ENCODE assay signal across 8 cellular contexts in the genomic region with DNA sequence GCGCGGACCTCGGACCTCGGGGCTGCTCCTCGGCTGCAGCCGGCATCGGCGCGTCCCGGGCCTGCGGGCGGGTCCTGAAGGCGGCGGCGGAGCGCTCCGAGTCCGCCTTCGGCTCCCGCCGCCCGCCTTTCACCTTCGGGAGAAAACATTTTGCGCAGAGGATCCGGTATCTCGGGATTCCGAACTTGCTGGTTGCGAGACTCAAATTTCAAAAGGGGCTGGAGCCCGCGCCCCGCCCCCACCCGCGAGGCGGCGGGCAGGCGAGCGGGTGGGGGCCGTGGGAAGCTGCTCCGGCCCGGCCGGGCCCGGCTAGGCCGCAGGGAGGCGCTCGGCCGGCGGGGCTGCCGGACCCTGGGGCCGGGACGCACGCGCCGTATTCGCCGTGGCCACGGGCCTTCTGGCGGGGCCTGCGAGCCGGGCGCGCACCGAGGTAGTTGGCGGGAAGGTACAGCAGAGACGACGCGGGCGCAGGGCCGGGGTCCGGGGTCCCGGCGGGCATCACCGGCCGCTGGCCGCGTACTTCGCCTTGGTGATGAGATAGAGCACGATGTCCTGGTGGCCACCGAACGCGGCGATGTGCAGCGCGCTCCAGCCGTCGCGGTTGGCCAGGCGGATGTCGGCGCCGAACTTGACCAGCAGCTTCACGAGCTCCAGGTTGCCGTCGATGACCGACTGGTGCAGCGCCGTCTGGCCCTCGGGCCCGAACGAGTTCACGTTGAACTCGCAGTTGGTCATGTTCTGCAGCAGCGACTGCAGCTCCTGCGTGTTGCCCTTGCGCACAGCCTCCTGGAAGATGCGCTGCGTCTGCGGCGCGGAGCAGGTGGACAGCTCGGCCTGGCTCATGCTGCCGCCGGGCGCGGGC. TPM values are rescaled to one million over a fixed set of nuclear protein-coding genes. Genes with fewer than 3 reads are reported as not detected.
A peak's percentile ranks its signal among the peaks of the same experiment; 100 is the strongest.
DNase-seq lines count a peak whose midpoint lies in the region; ATAC-seq, FAIRE-seq and TF ChIP-seq lines count a peak whose summit lies in the region.

No MANE protein-coding gene starts in this region.

- peaks cover 8% of the 10 kb centered on the region for H3K4me1 Mint-ChIP-seq in T-helper 1 cell treated with Interleukin-12 subunit alpha and Interleukin-12 subunit beta and Interleukin-4 antibody, amounts not matched to agents 30 μg/mL and 1 μg/mL, for 36 hours (ENCODE audit: low read depth)
- H3K4me1 Mint-ChIP-seq in naive thymus-derived CD4-positive, alpha-beta T cell: peaks cover 0 to 19% (median 13%) of the 10 kb centered on the region in 7 donors

- H3K4me3 Mint-ChIP-seq in T-helper 1 cell treated with Interleukin-12 subunit alpha and Interleukin-12 subunit beta and Interleukin-4 antibody, amounts not matched to agents 30 μg/mL and 1 μg/mL, for 36 hours: peak overlapping the region; percentile 81
- peak overlapping the region; percentile 58 to 91 (median 82) for H3K4me3 Mint-ChIP-seq in naive thymus-derived CD4-positive, alpha-beta T cell

- FAIRE-seq in GM12891 (lab: Jason Lieb, UNC) (peak; percentile 92), endothelial cell of umbilical vein (lab: Jason Lieb, UNC) (no peak)

- H3K4me3 ChIP-seq in BLaER1 (peak overlapping the region; percentile 76), endothelial cell of umbilical vein (replicated peaks in 1 of 3; ENCODE audit: insufficient read depth in 1 of 3, low read depth in 1 of 3, low read length in 3 of 3) (peak overlapping the region; percentile 61 to 83 (median 70))
- peak overlapping the region; percentile 56 for H3K4me3 ChIP-seq in naive thymus-derived CD4-positive, alpha-beta T cell (ENCODE audit: low read length)

- POLR2A ChIA-PET in endothelial cell of umbilical vein (lab: Charles Lee): interaction anchor here (0.7 to 1.9 kb wide), 6 partner anchors 15 to 121 kb away, joined by 3 to 7 read pairs (median 4); partner anchors contain the start of genes EXD3 and NOXA1
- POLR2A ChIA-PET in naive thymus-derived CD4-positive, alpha-beta T cell (lab: Charles Lee): interaction anchor here (1.3 to 1.5 kb wide), 2 partner anchors 61 to 86 kb away, joined by 4 to 8 read pairs; no protein-coding TSS in a partner anchor

- no peaks in the 10 kb centered on the region for H3K9me1 ChIP-seq in endothelial cell of umbilical vein (replicated peaks; ENCODE audit: control insufficient read depth, extremely low read depth, insufficient read depth, low read length)

- H3K27me3 Mint-ChIP-seq in T-helper 1 cell treated with Interleukin-12 subunit alpha and Interleukin-12 subunit beta and Interleukin-4 antibody, amounts not matched to agents 30 μg/mL and 1 μg/mL, for 36 hours (ENCODE audit: low read depth): peaks cover 34% of the 10 kb centered on the region
- H3K27me3 Mint-ChIP-seq in naive thymus-derived CD4-positive, alpha-beta T cell: peaks cover 10 to 41% (median 16%) of the 10 kb centered on the region in 5 donors

- peak overlapping the region; percentile 99 for H3K4me2 ChIP-seq in BLaER1
- peak overlapping the region; percentile 37 for H3K4me2 ChIP-seq in endothelial cell of umbilical vein (ENCODE audit: insufficient read depth, low read length)

- TF ChIP-seq POLR2A in GM12891 (IDR thresholded peaks at IDR 0.05; ENCODE audit: low read depth, low read length) (no peak), endothelial cell of umbilical vein (IDR thresholded peaks at IDR 0.05; ENCODE audit: low read depth, low read length) (no peak)

- H2AFZ ChIP-seq in endothelial cell of umbilical vein (ENCODE audit: low read depth, low read length): no peak overlapping the region

- H3K4me1 ChIP-seq in BLaER1 (peaks cover 89% of the 10 kb centered on the region), endothelial cell of umbilical vein (ENCODE audit: control insufficient read depth, extremely low read depth, insufficient read depth, low read length) (peaks cover 68% of the 10 kb centered on the region)
- H3K4me1 ChIP-seq in naive thymus-derived CD4-positive, alpha-beta T cell (ENCODE audit: control insufficient read depth in 2 of 2, insufficient read depth in 2 of 2, low read length in 2 of 2): peaks cover 7 to 25% of the 10 kb centered on the region in 2 donors

- H3K27ac ChIP-seq in BLaER1 (peak overlapping the region; percentile 50), endothelial cell of umbilical vein (ENCODE audit: insufficient read depth, low read depth, low read length) (peak overlapping the region; percentile 93)
- no peak overlapping the region for H3K27ac ChIP-seq in naive thymus-derived CD4-positive, alpha-beta T cell (ENCODE audit: low read depth, low read length)

- H3K27me3 ChIP-seq in BLaER1 (peaks cover 54% of the 10 kb centered on the region), endothelial cell of umbilical vein (ENCODE audit: control insufficient read depth in 2 of 2, insufficient read depth in 2 of 2, low read length in 2 of 2) (no peaks in the 10 kb centered on the region)
- peaks cover 15 to 22% of the 10 kb centered on the region in 2 donors for H3K27me3 ChIP-seq in naive thymus-derived CD4-positive, alpha-beta T cell (ENCODE audit: control insufficient read depth in 2 of 2, insufficient read depth in 2 of 2, low read length in 2 of 2)

- dilution Hi-C loops in endothelial cell of umbilical vein (cut with MboI; ENCODE audit: extremely low pct_ligation_motif_present, low sequenced_read_pairs): no loop called here

- no peak overlapping the region for H3K27ac Mint-ChIP-seq in T-helper 1 cell treated with Interleukin-12 subunit alpha and Interleukin-12 subunit beta and Interleukin-4 antibody, amounts not matched to agents 30 μg/mL and 1 μg/mL, for 36 hours
- H3K27ac Mint-ChIP-seq in naive thymus-derived CD4-positive, alpha-beta T cell: peak overlapping the region in 3 of 9 donors; percentile 41 to 77 (median 66)

- H3K9ac ChIP-seq in BLaER1: peak overlapping the region; percentile 77
- peak overlapping the region; percentile 53 for H3K9ac ChIP-seq in endothelial cell of umbilical vein (replicated peaks; ENCODE audit: extremely low read depth, insufficient read depth, low read length)

- TF ChIP-seq CTCF in endothelial cell of umbilical vein (IDR thresholded peaks at IDR 0.05; ENCODE audit: extremely low read depth in 1 of 2, insufficient read depth in 1 of 2, low read depth in 1 of 2, low read length in 2 of 2): peak; percentile 18 to 36

- DNase-seq in GM12891 (ENCODE audit: insufficient read length, low spot score): peak; percentile 50
- DNase-seq in endothelial cell of umbilical vein (ENCODE audit: low read depth, low spot score): peak; percentile 63
- DNase-seq in naive thymus-derived CD4-positive, alpha-beta T cell: peak in 2 of 9 donors; percentile 23 to 50
- DNase-seq in dedifferentiated amniotic fluid mesenchymal stem cell (ENCODE audit: extremely low spot score): no peak
- DNase-seq in inferior parietal cortex (ENCODE audit: extremely low spot score): no peak

- H3K9me3 Mint-ChIP-seq in T-helper 1 cell treated with Interleukin-12 subunit alpha and Interleukin-12 subunit beta and Interleukin-4 antibody, amounts not matched to agents 30 μg/mL and 1 μg/mL, for 36 hours: no peaks in the 10 kb centered on the region
- H3K9me3 Mint-ChIP-seq in naive thymus-derived CD4-positive, alpha-beta T cell: no peaks in the 10 kb centered on the region

- no TSS peak for BruUV-seq in endothelial cell of umbilical vein (replicated peaks; lab: Mats Ljungman, UMichigan)

- peak; percentile 3 for ATAC-seq in HG03565 (IDR thresholded peaks at IDR 0.05; ENCODE audit: unreplicated experiment)
- peak; percentile 2 for ATAC-seq in naive thymus-derived CD4-positive, alpha-beta T cell

- peaks cover 26% of the 10 kb centered on the region for H3K79me2 ChIP-seq in endothelial cell of umbilical vein (ENCODE audit: control insufficient read depth, insufficient read depth, low read length)

- intact Hi-C loops in endothelial cell of umbilical vein (cut with micrococcal nuclease): no loop called here
- intact Hi-C loops in naive thymus-derived CD4-positive, alpha-beta T cell (cut with micrococcal nuclease): loop anchor here (5.0 to 10.0 kb wide), 3 partner anchors 121 to 253 kb away; partner anchors contain the start of genes EXD3 (in 1 of the 2), MRPL41 (in 1 of the 2), NOXA1 (in 1 of the 2) and PNPLA7 (in 1 of the 2)

- H3K9me3 ChIP-seq in BLaER1: no peaks in the 10 kb centered on the region
- no peaks in the 10 kb centered on the region for H3K9me3 ChIP-seq in endothelial cell of umbilical vein (replicated peaks; ENCODE audit: control insufficient read depth, insufficient read depth, low read length)
- H3K9me3 ChIP-seq in naive thymus-derived CD4-positive, alpha-beta T cell (ENCODE audit: control insufficient read depth in 2 of 3, low read length in 3 of 3): no peaks in the 10 kb centered on the region

- no peaks in the 10 kb centered on the region for H3K36me3 Mint-ChIP-seq in T-helper 1 cell treated with Interleukin-12 subunit alpha and Interleukin-12 subunit beta and Interleukin-4 antibody, amounts not matched to agents 30 μg/mL and 1 μg/mL, for 36 hours (ENCODE audit: low read depth)
- no peaks in the 10 kb centered on the region for H3K36me3 Mint-ChIP-seq in naive thymus-derived CD4-positive, alpha-beta T cell

- peaks cover 55% of the 10 kb centered on the region for H4K20me1 ChIP-seq in BLaER1
- no peaks in the 10 kb centered on the region for H4K20me1 ChIP-seq in endothelial cell of umbilical vein (replicated peaks; ENCODE audit: control insufficient read depth, extremely low read depth, insufficient read depth, low read length)

- CTCF ChIA-PET in endothelial cell of umbilical vein (lab: Charles Lee): interaction anchor here (0.5 to 3.1 kb wide), 31 partner anchors 7 to 250 kb away, joined by 3 to 36 read pairs (median 6); partner anchors contain the start of genes MRPL41 and TOR4A
- CTCF ChIA-PET in naive thymus-derived CD4-positive, alpha-beta T cell (lab: Charles Lee): interaction anchor here (0.6 to 1.4 kb wide), 6 partner anchors 19 to 219 kb away, joined by 3 to 4 read pairs (median 3); no protein-coding TSS in a partner anchor

- H3K36me3 ChIP-seq in BLaER1 (peaks cover 9% of the 10 kb centered on the region), endothelial cell of umbilical vein (ENCODE audit: control insufficient read depth in 2 of 2, extremely low read depth in 1 of 2, insufficient read depth in 2 of 2, low read length in 2 of 2) (no peaks in the 10 kb centered on the region)
- H3K36me3 ChIP-seq in naive thymus-derived CD4-positive, alpha-beta T cell (ENCODE audit: control insufficient read depth in 2 of 3, insufficient read depth in 3 of 3, low read length in 3 of 3): no peaks in the 10 kb centered on the region

RNA-seq across cellular contexts. Expression of gene NRARP, which starts 0.8 kb away (rescaled TPM):
- polyA plus RNA-seq in GM12891 (2012; ENCODE audit: low read depth, missing spikeins): 3.0 TPM
- total RNA-seq in endothelial cell of umbilical vein: 50.0 and 61.0 TPM in 2 replicates
- 54.0 and 72.9 TPM in 2 replicates for polyA plus RNA-seq in endothelial cell of umbilical vein
- polyA plus RNA-seq in endothelial cell of umbilical vein (2011; cell fraction: cytosol; rRNA removed): 30.9 and 40.4 TPM in 2 replicates
- polyA plus RNA-seq in endothelial cell of umbilical vein (2011; cell fraction: nucleus; rRNA removed): 53.9 and 60.9 TPM in 2 replicates
- 19.3 and 25.5 TPM in 2 replicates for polyA plus RNA-seq in endothelial cell of umbilical vein (2012)
- 16.6 and 27.9 TPM in 2 replicates for polyA minus RNA-seq in endothelial cell of umbilical vein
- polyA minus RNA-seq in endothelial cell of umbilical vein (2011; cell fraction: cytosol; rRNA and poly(A)+ RNA removed): 5.5 TPM
- polyA minus RNA-seq in endothelial cell of umbilical vein (2011; cell fraction: nucleus; rRNA and poly(A)+ RNA removed): 54.7 and 119 TPM in 2 replicates
- total RNA-seq in naive thymus-derived CD4-positive, alpha-beta T cell: 1 to 10 TPM in 3 of 5 experiments, under 1 TPM in 2; 0.70 to 2.7 (median 1.7) TPM
- polyA plus RNA-seq in naive thymus-derived CD4-positive, alpha-beta T cell: not detected

RNA-seq across cellular contexts. Expression of gene TOR4A, which starts 23.8 kb away (rescaled TPM):
- polyA plus RNA-seq in GM12891 (2012; ENCODE audit: low read depth, missing spikeins): 5.2 TPM
- total RNA-seq in endothelial cell of umbilical vein: 46.4 and 48.0 TPM in 2 replicates
- 32.4 and 45.7 TPM in 2 replicates for polyA plus RNA-seq in endothelial cell of umbilical vein
- polyA plus RNA-seq in endothelial cell of umbilical vein (2011; cell fraction: cytosol; rRNA removed): 15.8 and 22.2 TPM in 2 replicates
- polyA plus RNA-seq in endothelial cell of umbilical vein (2011; cell fraction: nucleus; rRNA removed): 15.9 and 17.7 TPM in 2 replicates
- 15.2 and 25.2 TPM in 2 replicates for polyA plus RNA-seq in endothelial cell of umbilical vein (2012)
- polyA minus RNA-seq in endothelial cell of umbilical vein: 17.2 and 24.1 TPM in 2 replicates
- polyA minus RNA-seq in endothelial cell of umbilical vein (2011; cell fraction: cytosol; rRNA and poly(A)+ RNA removed): 22.7 TPM
- 10.6 and 19.4 TPM in 2 replicates for polyA minus RNA-seq in endothelial cell of umbilical vein (2011; cell fraction: nucleus; rRNA and poly(A)+ RNA removed)
- 10 to 100 TPM in 2 of 5 experiments, 1 to 10 TPM in 2, under 1 TPM in 1; 0.84 to 16.6 (median 2.3) TPM for total RNA-seq in naive thymus-derived CD4-positive, alpha-beta T cell
- polyA plus RNA-seq in naive thymus-derived CD4-positive, alpha-beta T cell: under 1 TPM in 1 of 2 donors, not detected in 1; 0.07 TPM

RNA-seq across cellular contexts. Expression of gene NELFB, which starts 46.2 kb away (rescaled TPM):
- 30.7 TPM for polyA plus RNA-seq in GM12891 (2012; ENCODE audit: low read depth, missing spikeins)
- 70.2 and 76.1 TPM in 2 replicates for total RNA-seq in endothelial cell of umbilical vein
- polyA plus RNA-seq in endothelial cell of umbilical vein: 61.8 and 62.3 TPM in 2 replicates
- polyA plus RNA-seq in endothelial cell of umbilical vein (2011; cell fraction: cytosol; rRNA removed): 58.8 and 77.9 TPM in 2 replicates
- 68.2 and 70.6 TPM in 2 replicates for polyA plus RNA-seq in endothelial cell of umbilical vein (2011; cell fraction: nucleus; rRNA removed)
- 63.3 and 64.5 TPM in 2 replicates for polyA plus RNA-seq in endothelial cell of umbilical vein (2012)
- 33.7 and 42.3 TPM in 2 replicates for polyA minus RNA-seq in endothelial cell of umbilical vein
- 77.9 TPM for polyA minus RNA-seq in endothelial cell of umbilical vein (2011; cell fraction: cytosol; rRNA and poly(A)+ RNA removed)
- 14.0 and 17.6 TPM in 2 replicates for polyA minus RNA-seq in endothelial cell of umbilical vein (2011; cell fraction: nucleus; rRNA and poly(A)+ RNA removed)
- 10 to 100 TPM; 33.4 to 64.2 (median 38.9) TPM for total RNA-seq in naive thymus-derived CD4-positive, alpha-beta T cell
- polyA plus RNA-seq in naive thymus-derived CD4-positive, alpha-beta T cell: 10 to 100 TPM; 22.9 to 36.5 TPM

RNA-seq across cellular contexts. Expression of gene STPG3, which starts 50.2 kb away (rescaled TPM):
- polyA plus RNA-seq in GM12891 (2012; ENCODE audit: low read depth, missing spikeins): 0.28 TPM
- total RNA-seq in endothelial cell of umbilical vein: not detected in 2 replicates
- polyA plus RNA-seq in endothelial cell of umbilical vein: not detected in 2 replicates
- not detected in 2 replicates for polyA plus RNA-seq in endothelial cell of umbilical vein (2011; cell fraction: cytosol; rRNA removed)
- polyA plus RNA-seq in endothelial cell of umbilical vein (2011; cell fraction: nucleus; rRNA removed): not detected in 2 replicates
- polyA plus RNA-seq in endothelial cell of umbilical vein (2012): 0.31 TPM in 1 of 2 replicates, not detected in the other
- not detected in 2 replicates for polyA minus RNA-seq in endothelial cell of umbilical vein
- polyA minus RNA-seq in endothelial cell of umbilical vein (2011; cell fraction: cytosol; rRNA and poly(A)+ RNA removed): not detected
- not detected in 2 replicates for polyA minus RNA-seq in endothelial cell of umbilical vein (2011; cell fraction: nucleus; rRNA and poly(A)+ RNA removed)
- total RNA-seq in naive thymus-derived CD4-positive, alpha-beta T cell: not detected
- polyA plus RNA-seq in naive thymus-derived CD4-positive, alpha-beta T cell: not detected

Comparison
In these comparisons a context has a peak if more than half of its experiments do, and no peak if none do; other contexts are left out.
1. DNase-seq: peak in GM12891 (single experiment) and endothelial cell of umbilical vein (single experiment); none in dedifferentiated amniotic fluid mesenchymal stem cell (single experiment) and inferior parietal cortex (single experiment).
2. RNA of gene NRARP, which starts 0.8 kb away (total RNA-seq): 50.0 to 61.0 TPM in endothelial cell of umbilical vein; 0.70 to 2.7 TPM in naive thymus-derived CD4-positive, alpha-beta T cell; every median in the first group is over 10 times any median in the second.
3. Peak in every context shown above with its lines, with median percentiles within 50 percentile points of each other: H3K4me3 ChIP-seq.